29 cellular contexts compared by ENCODE assay signal in genomic region chr6:96537726-96538125, GRCh38. TPM values are rescaled to one million over a fixed set of nuclear protein-coding genes. Genes with fewer than 3 reads are reported as not detected.
"Had no signal": no experiment of that assay in that cellular context is flagged by ENCODE, and none has a peak within 500 bp of the region (broad histone marks: within the 10 kb centered on the region; RNA-seq: fewer than 3 reads in every experiment).

No MANE protein-coding gene starts in this region.

- H3K27ac ChIP-seq: SJCRH30, SK-N-MC had no signal

- H3K9me3 ChIP-seq: MG63, SJCRH30 had no signal

- DNase-seq: activated CD4-positive, alpha-beta T cell treated with anti-CD3 and anti-CD28 coated beads, Interleukin-2, amount 10 ng/mL, durations not matched to agents 24 days and 14 days; activated CD4-positive, alpha-beta T cell treated with anti-CD3 and anti-CD28 coated beads, Interleukin-2, amount 50 U/mL, for 4 hours; activated CD8-positive, alpha-beta T cell treated with anti-CD3 and anti-CD28 coated beads, Interleukin-2, amount 10 ng/mL, durations not matched to agents 7 days and 5 days; activated effector memory CD4-positive, alpha-beta T cell treated with Interleukin-2 at 50 U/mL for 16 hours; activated naive CD4-positive, alpha-beta T cell treated with anti-CD3 and anti-CD28 coated beads, Interleukin-2, amount 10 ng/mL, durations not matched to agents 7 days and 5 days; activated naive CD8-positive, alpha-beta T cell treated with anti-CD3 and anti-CD28 coated beads, Interleukin-2, amount 50 U/mL, for 24 hours; activated T-cell treated with anti-CD3 and anti-CD28 coated beads, Interleukin-2, amount 50 U/mL, for 24 hours; anterior cingulate cortex; caudate nucleus; cerebellar nuclear complex; Karpas-422; KBM-7; MG63; MV-4-11; NCI-H1436 treated with DMSO at 0.1 percent for 48 hours; NCI-H1694 treated with DMSO at 0.1 percent for 48 hours; NCI-H2029 treated with DMSO at 0.1 percent for 48 hours; NCI-H2107; NCI-H2171; NCI-H510A; NCI-H526; SHP77; SJCRH30; T1000 had no signal

- H3K4me3 ChIP-seq: MG63, SJCRH30, SK-N-MC had no signal

- H3K4me1 ChIP-seq: SJCRH30 had no signal

- H3K27me3 ChIP-seq: MG63, SJCRH30 had no signal

RNA-seq across cellular contexts. Expression of gene FHL5, which starts 25.2 kb away (rescaled TPM):
- total RNA-seq: activated CD4-positive, alpha-beta T cell treated with anti-CD3 and anti-CD28 coated beads, Interleukin-2, amount 10 ng/mL, durations not matched to agents 24 days and 14 days; activated CD8-positive, alpha-beta T cell treated with anti-CD3 and anti-CD28 coated beads, Interleukin-2, amount 10 ng/mL, durations not matched to agents 7 days and 5 days; bronchial epithelial cell; RPMI7951; SJCRH30; T-helper 1 cell treated with Interleukin-12 subunit alpha and Interleukin-12 subunit beta and Interleukin-4 antibody, amounts not matched to agents 30 ng/mL and 1 ng/mL, for 36 hours; T-helper 2 cell treated with Interferon-gamma antibody and Interleukin-4, amounts not matched to agents 100 ng/mL and 5 ng/mL, for 36 hours had no signal
